Comparison of ENCODE assay signal across 2 cellular contexts in genomic region chr3:72697717-72698116, GRCh38.
TF ChIP-seq lines count a peak whose summit lies in the region.

No MANE protein-coding gene starts in this region.

TF ChIP-seq in GM23338, 12 proteins besides CTCF, POLR2A, EP300 and RAD21 (continued from another document):
- TF ChIP-seq ZNF462 (CRISPR knock-in tag; IDR thresholded peaks at IDR 0.05), result 0 out of 2 replicates have a peak, but pooled peaks have one; percentile 5

TF ChIP-seq in K562, 482 proteins besides CTCF, POLR2A, EP300 and RAD21 (continued from another document):
- TF ChIP-seq JUN (IDR thresholded peaks at IDR 0.05; ENCODE audit: borderline replicate concordance, low read depth, low read length) (no peak), JUN (CRISPR knock-in tag; IDR thresholded peaks at IDR 0.05; ENCODE audit: borderline replicate concordance) (no peak), PKNOX1 (IDR thresholded peaks at IDR 0.05) (peak; percentile 50), ZMIZ1 (IDR thresholded peaks at IDR 0.05; ENCODE audit: low read depth in 2 of 2, low read length in 2 of 2) (0 out of 4 replicates have a peak, but pooled peaks of 1 of the 2 experiments have one; percentile 20), POU5F1 (IDR thresholded peaks at IDR 0.05; ENCODE audit: borderline replicate concordance, low read depth, low read length, partially characterized antibody) (no peak), GABPA (tag; conservative IDR thresholded peaks at IDR 0.05; ENCODE audit: low read depth) (no peak)
